In genomic region chr19:58522709-58523108, GRCh38 we compare ENCODE assay signal across 18 cellular contexts. TPM values are rescaled to one million over a fixed set of nuclear protein-coding genes. Genes with fewer than 3 reads are reported as not detected.
DNase-seq lines count a peak whose midpoint lies in the region; ATAC-seq, FAIRE-seq and TF ChIP-seq lines count a peak whose summit lies in the region.
"Had no signal": no experiment of that assay in that cellular context is flagged by ENCODE, and none has a peak within 500 bp of the region (broad histone marks: within the 10 kb centered on the region; RNA-seq: fewer than 3 reads in every experiment).

No MANE protein-coding gene starts in this region.

- no peak for ATAC-seq in HG03432 (IDR thresholded peaks at IDR 0.05; ENCODE audit: unreplicated experiment)

- peak overlapping the region; percentile 55 for H3K4ac ChIP-seq in H1 (replicated peaks; ENCODE audit: insufficient read length, low read depth, low read length)
- no peak overlapping the region for H3K4ac ChIP-seq in neuronal stem cell (ENCODE audit: low read length)

- no peak overlapping the region for H3K56ac ChIP-seq in H1 (replicated peaks; ENCODE audit: insufficient read length, low read depth, low read length)

- H3K9ac ChIP-seq in HUES6 (ENCODE audit: low read length), result peak overlapping the region; percentile 34
- H3K9ac ChIP-seq in H1 (replicated peaks in 1 of 4; ENCODE audit: extremely low read depth in 1 of 4, low read depth in 3 of 4, low read length in 3 of 4), result 0 out of 7 replicates have a peak overlapping the region, but pooled peaks of 1 of the 4 experiments have one; percentile 12
- no peak overlapping the region for H3K9ac ChIP-seq in neuronal stem cell (ENCODE audit: low read depth, low read length, poor library complexity)

- H2BK120ac ChIP-seq in H1 (replicated peaks; ENCODE audit: low read depth, low read length), result no peak overlapping the region
- no peak overlapping the region for H2BK120ac ChIP-seq in neuronal stem cell (ENCODE audit: low read depth, low read length)

- POLR2A ChIA-PET in H1 (lab: Charles Lee; ENCODE audit: partially characterized antibody), result interaction anchor here (1.2 to 21.3 kb wide), 6 partner anchors 10 to 114 kb away, joined by 3 to 650 read pairs (median 46); partner anchors contain the start of genes CHMP2A, TRIM28, UBE2M and ZNF584

- H3K4me1 ChIP-seq in HUES6 (ENCODE audit: control insufficient read depth, insufficient read depth, low read length) (peaks cover 32% of the 10 kb centered on the region), H1 (replicated peaks in 1 of 4; ENCODE audit: control insufficient read depth in 3 of 4, insufficient read depth in 4 of 4, low read length in 3 of 4) (peaks cover 0 to 15% (median 10%) of the 10 kb centered on the region in 4 experiments; a peak in 6 of 7 replicates), neuronal stem cell (ENCODE audit: control insufficient read depth in 2 of 2, insufficient read depth in 1 of 2, low read depth in 1 of 2, low read length in 2 of 2) (peaks cover 8 to 9% of the 10 kb centered on the region in 2 donors)

- no peak overlapping the region for H4K91ac ChIP-seq in H1 (replicated peaks; ENCODE audit: insufficient read length, low read length)
- H4K91ac ChIP-seq in neuronal stem cell (ENCODE audit: low read depth, low read length, poor library complexity), result no peak overlapping the region

- TF ChIP-seq RAD21 in H1 (IDR thresholded peaks at IDR 0.05 in 1 of 2, conservative IDR thresholded peaks at IDR 0.05 in 1 of 2; ENCODE audit: low read depth in 2 of 2, low read length in 2 of 2), result no peak

- H3K27me3 Mint-ChIP-seq in T-helper 2 cell treated with Interferon-gamma antibody and Interleukin-4, amounts not matched to agents 5 μg/mL and 100 μg/mL, for 36 hours (ENCODE audit: low read depth), result no peaks in the 10 kb centered on the region

- H4K20me1 ChIP-seq in H1 (replicated peaks in 1 of 2; ENCODE audit: control insufficient read depth in 1 of 2, insufficient read depth in 2 of 2, low read length in 2 of 2), result peaks cover 0 to 5% of the 10 kb centered on the region in 2 experiments

- H3K4me3 ChIP-seq in HUES6 (ENCODE audit: low read depth, low read length) (no peak overlapping the region), H1 (ENCODE audit: extremely low read depth in 1 of 4, insufficient read depth in 2 of 4, low read depth in 3 of 4, low read length in 4 of 4) (no peak overlapping the region), neuronal stem cell (ENCODE audit: low read length in 2 of 2) (no peak overlapping the region)
- H3K4me3 ChIP-seq: PC-9 had no signal

- H3K23me2 ChIP-seq in H1 (ENCODE audit: low read depth, low read length), result peaks cover 7% of the 10 kb centered on the region

- H4K8ac ChIP-seq in H1 (ENCODE audit: extremely low read depth, insufficient read depth, low read length), result peak overlapping the region; percentile 4; the same call in 1 of the 2 replicates
- H4K8ac ChIP-seq in neuronal stem cell (ENCODE audit: low read depth, low read length), result no peak overlapping the region

- H2AK5ac ChIP-seq in H1 (ENCODE audit: low read depth, low read length), result peak overlapping the region; percentile 90
- no peak overlapping the region for H2AK5ac ChIP-seq in neuronal stem cell (ENCODE audit: low read depth, low read length)

- peaks cover 2% of the 10 kb centered on the region; the same call in 1 of the 2 replicates for H3K79me1 ChIP-seq in H1 (ENCODE audit: low read depth, low read length)
- H3K79me1 ChIP-seq in neuronal stem cell (ENCODE audit: low read depth, low read length), result peaks cover 4% of the 10 kb centered on the region

- CTCF ChIA-PET in H1 (lab: Charles Lee; ENCODE audit: partially characterized antibody), result interaction anchor here (0.9 to 1.1 kb wide), 3 partner anchors 28 to 59 kb away, joined by 3 read pairs; no protein-coding TSS in a partner anchor

- H2AFZ ChIP-seq in H1 (ENCODE audit: low read length) (no peak overlapping the region), neuronal stem cell (ENCODE audit: low read length) (no peak overlapping the region)
- H2AFZ ChIP-seq: PC-9 had no signal

- H2BK12ac ChIP-seq in H1 (ENCODE audit: low read depth, low read length) (peak overlapping the region; percentile 68; the same call in 1 of the 2 replicates), neuronal stem cell (ENCODE audit: low read length) (no peak overlapping the region)

- H2BK15ac ChIP-seq in H1 (ENCODE audit: low read length) (no peak overlapping the region), neuronal stem cell (ENCODE audit: low read length) (no peak overlapping the region)

- H3K23ac ChIP-seq in H1 (ENCODE audit: insufficient read length), result no peak overlapping the region
- H3K23ac ChIP-seq in neuronal stem cell (ENCODE audit: low read depth, low read length, poor library complexity), result peak overlapping the region; percentile 4

- H2BK20ac ChIP-seq in H1 (ENCODE audit: low read length), result peak overlapping the region; percentile 80; the same call in 1 of the 2 replicates

- H3K27me3 ChIP-seq in HUES6 (ENCODE audit: control insufficient read depth, insufficient read depth, low read length) (no peaks in the 10 kb centered on the region), H1 (replicated peaks in 1 of 4; ENCODE audit: control insufficient read depth in 3 of 4, extremely low read depth in 1 of 4, insufficient read depth in 3 of 4, low read length in 3 of 4) (no peaks in the 10 kb centered on the region; a peak in 1 of 7 replicates), neuronal stem cell (ENCODE audit: control insufficient read depth in 3 of 3, insufficient read depth in 3 of 3, low read depth in 1 of 3, low read length in 3 of 3) (peaks cover 0 to 6% (median 0%) of the 10 kb centered on the region in 3 experiments)

- no peaks in the 10 kb centered on the region for H3K9me3 Mint-ChIP-seq in T-helper 2 cell treated with Interferon-gamma antibody and Interleukin-4, amounts not matched to agents 5 μg/mL and 100 μg/mL, for 36 hours

- TF ChIP-seq EP300 in H1 (IDR thresholded peaks at IDR 0.05; ENCODE audit: borderline replicate concordance in 1 of 2, low read depth in 2 of 2, low read length in 2 of 2), result no peak

- peak overlapping the region; percentile 31 for H3K27ac Mint-ChIP-seq in T-helper 2 cell treated with Interferon-gamma antibody and Interleukin-4, amounts not matched to agents 5 μg/mL and 100 μg/mL, for 36 hours

- H4K5ac ChIP-seq in H1 (ENCODE audit: insufficient read length, low read depth, low read length), result no peak overlapping the region

- peaks cover 5% of the 10 kb centered on the region for H3K36me3 Mint-ChIP-seq in T-helper 2 cell treated with Interferon-gamma antibody and Interleukin-4, amounts not matched to agents 5 μg/mL and 100 μg/mL, for 36 hours (ENCODE audit: low read depth)

- peaks cover 17% of the 10 kb centered on the region for H3K4me1 Mint-ChIP-seq in T-helper 2 cell treated with Interferon-gamma antibody and Interleukin-4, amounts not matched to agents 5 μg/mL and 100 μg/mL, for 36 hours (ENCODE audit: low read depth)

- peaks cover under 1% of the 10 kb centered on the region; the same call in 1 of the 2 replicates for H3K36me3 ChIP-seq in HUES6 (ENCODE audit: control insufficient read depth, insufficient read depth, low read length)
- no peaks in the 10 kb centered on the region for H3K36me3 ChIP-seq in H1 (ENCODE audit: control insufficient read depth in 2 of 4, insufficient read depth in 4 of 4, low read length in 3 of 4)
- H3K36me3 ChIP-seq in neuronal stem cell (replicated peaks in 1 of 2; ENCODE audit: control insufficient read depth in 2 of 2, insufficient read depth in 2 of 2, low read length in 2 of 2), result peaks cover 0 to under 1% of the 10 kb centered on the region in 2 donors

- no peak for FAIRE-seq in H1 (lab: Jason Lieb, UNC)
- FAIRE-seq: GM12892 had no signal

- DNase-seq in T-helper 2 cell treated with Interferon-gamma antibody and Interleukin-4, amounts not matched to agents 5 μg/mL and 100 μg/mL, for 36 hours (ENCODE audit: low spot score), result no peak
- DNase-seq in T-helper 2 cell (no peak), H1 (ENCODE audit: low read depth in 1 of 2, low spot score in 2 of 2) (no peak), neuronal stem cell (ENCODE audit: low spot score) (no peak), NCI-H2107 (lab: John Stamatoyannopoulos, UW) (no peak), NCI-H146 treated with DMSO at 0.1 percent for 48 hours (lab: John Stamatoyannopoulos, UW; ENCODE audit: unreplicated experiment) (no peak)
- DNase-seq: AML-193, DMS79, HCEC 1CT, KG1, MV-4-11, NCI-H187, NCI-H2227 treated with DMSO at 0.1 percent for 48 hours, NCI-H524 treated with DMSO at 0.1 percent for 48 hours, PC-9 had no signal

- 68% methylated on average over 2 of the region's 3 CpGs; no CpG with 5 or more reads in 1 of the 2 experiments for WGBS in H1 (ENCODE audit: extremely low coverage in 1 of 2, insufficient coverage in 1 of 2, insufficient read length in 1 of 2, insufficient replicate concordance in 2 of 2, low coverage in 1 of 2, low lambda C conversion rate in 2 of 2, missing lambda C conversion rate in 1 of 2), 2 experiments
- no CpG with 5 or more reads among the region's 3 CpGs for WGBS in neuronal stem cell (ENCODE audit: extremely low coverage in 2 of 2, insufficient read length in 2 of 2, insufficient replicate concordance in 1 of 2), 2 donors

- TF ChIP-seq POLR2A in H1 (IDR thresholded peaks at IDR 0.05; ENCODE audit: control extremely low read depth in 1 of 2, low read depth in 2 of 2, low read length in 2 of 2), result no peak

- H3K4me2 ChIP-seq in H1 (ENCODE audit: insufficient read depth in 1 of 2, low read depth in 2 of 2, low read length in 2 of 2), result peak overlapping the region in 1 of 2 experiments; percentile 28; a peak in 2 of 4 replicates
- no peak overlapping the region for H3K4me2 ChIP-seq in neuronal stem cell (ENCODE audit: insufficient read depth, low read length, poor library complexity, severe bottlenecking)
- H3K4me2 ChIP-seq: PC-9 had no signal

- H3K9me3 ChIP-seq in HUES6 (ENCODE audit: control insufficient read depth, insufficient read depth, low read depth, low read length), result no peaks in the 10 kb centered on the region
- no peaks in the 10 kb centered on the region for H3K9me3 ChIP-seq in H1 (ENCODE audit: insufficient read depth in 2 of 2, low read depth in 1 of 2, low read length in 1 of 2)
- H3K9me3 ChIP-seq in neuronal stem cell (replicated peaks in 1 of 2; ENCODE audit: control insufficient read depth in 2 of 2, insufficient read depth in 1 of 2, low read depth in 1 of 2, low read length in 2 of 2), result no peaks in the 10 kb centered on the region

- peaks cover 0 to 11% of the 10 kb centered on the region in 2 experiments; a peak in 1 of 4 replicates for H3K79me2 ChIP-seq in H1 (ENCODE audit: control insufficient read depth in 1 of 2, insufficient read depth in 2 of 2, low read length in 2 of 2)

- H3K27ac ChIP-seq in HUES6 (ENCODE audit: low read depth, low read length), result no peak overlapping the region
- H3K27ac ChIP-seq in H1 (ENCODE audit: low read depth, low read length), result no peak overlapping the region
- H3K27ac ChIP-seq in neuronal stem cell (replicated peaks; ENCODE audit: low read length), result no peak overlapping the region
- H3K27ac ChIP-seq: PC-9 had no signal

- no peak for TF ChIP-seq CTCF in H1 (IDR thresholded peaks at IDR 0.05; ENCODE audit: control extremely low read depth in 1 of 3, insufficient read depth in 1 of 3, low read depth in 1 of 3, low read length in 3 of 3)

- no peak overlapping the region for H3K4me3 Mint-ChIP-seq in T-helper 2 cell treated with Interferon-gamma antibody and Interleukin-4, amounts not matched to agents 5 μg/mL and 100 μg/mL, for 36 hours

- H2BK5ac ChIP-seq in H1 (ENCODE audit: low read depth, low read length) (peak overlapping the region; percentile 71; the same call in 1 of the 2 replicates), neuronal stem cell (ENCODE audit: low read length) (no peak overlapping the region)

- peak overlapping the region; percentile 71 for H3K18ac ChIP-seq in H1 (ENCODE audit: extremely low read depth, low read length)
- no peak overlapping the region for H3K18ac ChIP-seq in neuronal stem cell (ENCODE audit: low read length)

- H3K14ac ChIP-seq in H1 (ENCODE audit: insufficient read length), result no peak overlapping the region
- no peak overlapping the region for H3K14ac ChIP-seq in neuronal stem cell (ENCODE audit: low read length)

RNA-seq across cellular contexts. Expression of gene ZBTB45, which starts 3.1 kb away (rescaled TPM):
- total RNA-seq in H1 (2021; fragmentation: NEBNext Ultra II Directional; extraction: Animal tissue kit (Norgen Biotek cat#: 25700)), result 16.9 and 17.3 TPM in 2 replicates
- 17.2 and 31.4 TPM in 2 replicates for polyA plus RNA-seq in H1 (2011; rRNA removed)
- 10.8 TPM for polyA plus RNA-seq in H1 (2011; cell fraction: cytosol; rRNA removed)
- polyA plus RNA-seq in H1 (2011; cell fraction: nucleus; rRNA removed), result 18.7 TPM
- polyA plus RNA-seq in H1 (2012, experiment 1 of 2), result 8.9 to 18.6 TPM (median 17.5 TPM) in 4 replicates
- polyA plus RNA-seq in H1 (2012, experiment 2 of 2), result 13.2 TPM
- polyA plus RNA-seq in H1 (2013, experiment 1 of 2), result 12.5 TPM
- 13.1 TPM for polyA plus RNA-seq in H1 (2013, experiment 2 of 2)
- 5.0 and 5.1 TPM in 2 replicates for polyA minus RNA-seq in H1 (2011; rRNA and poly(A)+ RNA removed)
- polyA minus RNA-seq in H1 (2011; cell fraction: cytosol; rRNA and poly(A)+ RNA removed), result 10.1 TPM
- 18.1 TPM for polyA minus RNA-seq in H1 (2011; cell fraction: nucleus; rRNA and poly(A)+ RNA removed)
- 14.3 TPM for polyA plus RNA-seq in neuronal stem cell (2013, experiment 1 of 2)
- 14.8 TPM for polyA plus RNA-seq in neuronal stem cell (2013, experiment 2 of 2)

RNA-seq across cellular contexts. Expression of gene SLC27A5, which starts 10.9 kb away (rescaled TPM):
- 20.7 and 25.1 TPM in 2 replicates for total RNA-seq in H1 (2021; fragmentation: NEBNext Ultra II Directional; extraction: Animal tissue kit (Norgen Biotek cat#: 25700))
- 80.5 and 95.9 TPM in 2 replicates for polyA plus RNA-seq in H1 (2011; rRNA removed)
- polyA plus RNA-seq in H1 (2011; cell fraction: cytosol; rRNA removed), result 69.6 TPM
- polyA plus RNA-seq in H1 (2011; cell fraction: nucleus; rRNA removed), result 68.5 TPM
- 39.9 to 57.6 TPM (median 48.9 TPM) in 4 replicates for polyA plus RNA-seq in H1 (2012, experiment 1 of 2)
- 53.5 TPM for polyA plus RNA-seq in H1 (2012, experiment 2 of 2)
- 30.3 TPM for polyA plus RNA-seq in H1 (2013, experiment 1 of 2)
- 31.5 TPM for polyA plus RNA-seq in H1 (2013, experiment 2 of 2)
- 34.0 and 38.3 TPM in 2 replicates for polyA minus RNA-seq in H1 (2011; rRNA and poly(A)+ RNA removed)
- 10.1 TPM for polyA minus RNA-seq in H1 (2011; cell fraction: cytosol; rRNA and poly(A)+ RNA removed)
- polyA minus RNA-seq in H1 (2011; cell fraction: nucleus; rRNA and poly(A)+ RNA removed), result 16.9 TPM
- polyA plus RNA-seq in neuronal stem cell (2013, experiment 1 of 2), result 21.6 TPM
- polyA plus RNA-seq in neuronal stem cell (2013, experiment 2 of 2), result 20.7 TPM

RNA-seq across cellular contexts. Expression of gene TRIM28, which starts 21.2 kb away (rescaled TPM):
- total RNA-seq in H1 (2021; fragmentation: NEBNext Ultra II Directional; extraction: Animal tissue kit (Norgen Biotek cat#: 25700)), result 1,398 and 1,433 TPM in 2 replicates
- polyA plus RNA-seq in H1 (2011; rRNA removed), result 1,442 and 2,243 TPM in 2 replicates
- 1,009 TPM for polyA plus RNA-seq in H1 (2011; cell fraction: cytosol; rRNA removed)
- polyA plus RNA-seq in H1 (2011; cell fraction: nucleus; rRNA removed), result 3,768 TPM
- polyA plus RNA-seq in H1 (2012, experiment 1 of 2), result 1,824 to 2,237 TPM (median 2,041 TPM) in 4 replicates
- polyA plus RNA-seq in H1 (2012, experiment 2 of 2), result 2,033 TPM
- polyA plus RNA-seq in H1 (2013, experiment 1 of 2), result 913 TPM
- 805 TPM for polyA plus RNA-seq in H1 (2013, experiment 2 of 2)
- 3,393 and 4,202 TPM in 2 replicates for polyA minus RNA-seq in H1 (2011; rRNA and poly(A)+ RNA removed)
- polyA minus RNA-seq in H1 (2011; cell fraction: cytosol; rRNA and poly(A)+ RNA removed), result 1,842 TPM
- polyA minus RNA-seq in H1 (2011; cell fraction: nucleus; rRNA and poly(A)+ RNA removed), result 1,128 TPM
- polyA plus RNA-seq in neuronal stem cell (2013, experiment 1 of 2), result 759 TPM
- polyA plus RNA-seq in neuronal stem cell (2013, experiment 2 of 2), result 741 TPM

RNA-seq across cellular contexts. Expression of gene CHMP2A, which starts 32.2 kb away (rescaled TPM):
- total RNA-seq in H1 (2021; fragmentation: NEBNext Ultra II Directional; extraction: Animal tissue kit (Norgen Biotek cat#: 25700)), result 70.0 and 75.8 TPM in 2 replicates
- polyA plus RNA-seq in H1 (2011; rRNA removed), result 115 and 132 TPM in 2 replicates
- 180 TPM for polyA plus RNA-seq in H1 (2011; cell fraction: cytosol; rRNA removed)
- polyA plus RNA-seq in H1 (2011; cell fraction: nucleus; rRNA removed), result 98.9 TPM
- 105 to 150 TPM (median 138 TPM) in 4 replicates for polyA plus RNA-seq in H1 (2012, experiment 1 of 2)
- polyA plus RNA-seq in H1 (2012, experiment 2 of 2), result 99.5 TPM
- polyA plus RNA-seq in H1 (2013, experiment 1 of 2), result 83.2 TPM
- 87.1 TPM for polyA plus RNA-seq in H1 (2013, experiment 2 of 2)
- 83.8 and 85.2 TPM in 2 replicates for polyA minus RNA-seq in H1 (2011; rRNA and poly(A)+ RNA removed)
- polyA minus RNA-seq in H1 (2011; cell fraction: cytosol; rRNA and poly(A)+ RNA removed), result 70.9 TPM
- 34.6 TPM for polyA minus RNA-seq in H1 (2011; cell fraction: nucleus; rRNA and poly(A)+ RNA removed)
- polyA plus RNA-seq in neuronal stem cell (2013, experiment 1 of 2), result 108 TPM
- polyA plus RNA-seq in neuronal stem cell (2013, experiment 2 of 2), result 109 TPM

RNA-seq across cellular contexts. Expression of gene UBE2M, which starts 35.7 kb away (rescaled TPM):
- total RNA-seq in H1 (2021; fragmentation: NEBNext Ultra II Directional; extraction: Animal tissue kit (Norgen Biotek cat#: 25700)), result 114 and 119 TPM in 2 replicates
- 91.8 and 93.8 TPM in 2 replicates for polyA plus RNA-seq in H1 (2011; rRNA removed)
- 82.4 TPM for polyA plus RNA-seq in H1 (2011; cell fraction: cytosol; rRNA removed)
- 91.5 TPM for polyA plus RNA-seq in H1 (2011; cell fraction: nucleus; rRNA removed)
- polyA plus RNA-seq in H1 (2012, experiment 1 of 2), result 95.9 to 118 TPM (median 107 TPM) in 4 replicates
- polyA plus RNA-seq in H1 (2012, experiment 2 of 2), result 85.0 TPM
- polyA plus RNA-seq in H1 (2013, experiment 1 of 2), result 86.6 TPM
- 85.7 TPM for polyA plus RNA-seq in H1 (2013, experiment 2 of 2)
- 67.7 and 82.2 TPM in 2 replicates for polyA minus RNA-seq in H1 (2011; rRNA and poly(A)+ RNA removed)
- polyA minus RNA-seq in H1 (2011; cell fraction: cytosol; rRNA and poly(A)+ RNA removed), result 50.6 TPM
- polyA minus RNA-seq in H1 (2011; cell fraction: nucleus; rRNA and poly(A)+ RNA removed), result 69.7 TPM
- 86.2 TPM for polyA plus RNA-seq in neuronal stem cell (2013, experiment 1 of 2)
- 86.9 TPM for polyA plus RNA-seq in neuronal stem cell (2013, experiment 2 of 2)
- total RNA-seq: PC-9 had no signal
